8 cellular contexts compared by ENCODE assay signal in the genomic region with DNA sequence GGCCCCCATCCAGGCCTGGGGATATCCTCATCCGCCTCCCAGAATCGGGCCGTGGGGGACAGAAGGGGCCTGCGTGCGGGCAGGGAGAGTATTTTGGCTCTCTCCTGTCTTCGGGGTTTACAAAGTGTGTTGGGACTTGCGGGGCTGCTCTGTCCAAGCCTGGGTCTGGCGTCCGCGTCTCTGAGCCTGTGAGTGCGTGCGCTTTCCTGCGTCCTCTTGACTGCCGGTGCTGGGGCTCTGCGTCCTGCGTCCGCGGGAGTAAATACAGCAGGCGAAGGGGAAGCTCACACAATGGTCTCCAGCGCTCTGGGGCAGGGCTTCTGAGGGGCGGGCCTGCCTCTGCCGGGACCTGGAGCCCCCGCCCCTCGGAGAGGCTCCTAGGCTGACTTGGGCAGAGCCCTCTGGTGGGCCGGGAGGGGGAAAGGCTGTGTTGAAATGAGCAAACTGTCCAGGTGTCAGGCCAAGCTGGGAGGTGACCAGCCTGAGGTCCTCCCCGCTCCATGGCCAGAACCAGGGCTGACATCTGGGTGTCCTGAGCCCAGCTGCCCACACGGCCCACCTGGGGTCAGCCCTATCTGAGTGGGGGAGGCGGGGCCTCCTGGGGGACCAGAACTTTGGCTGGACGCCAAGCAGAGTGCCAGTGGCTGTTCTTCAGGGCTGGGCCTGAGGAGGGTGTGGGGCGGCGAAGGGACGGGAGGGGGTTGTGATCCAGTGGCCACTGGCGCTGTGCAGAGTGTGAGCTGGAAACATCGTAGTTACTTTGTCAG.
A peak's percentile ranks its signal among the peaks of the same experiment; 100 is the strongest.
DNase-seq lines count a peak whose midpoint lies in the region; ATAC-seq and TF ChIP-seq lines count a peak whose summit lies in the region.

No MANE protein-coding gene starts in this region.

- peak overlapping the region; percentile 87 to 95 (median 91) for H3K27ac ChIP-seq in spleen

- peak overlapping the region; percentile 97 for H3K4me3 Mint-ChIP-seq in CD14-positive monocyte
- peak overlapping the region; percentile 95 to 99 (median 97) for H3K4me3 Mint-ChIP-seq in IgD-negative memory B cell

- H3K27me3 Mint-ChIP-seq in CD14-positive monocyte (ENCODE audit: low read depth in 3 of 3) (peaks cover 4 to 9% (median 8%) of the 10 kb centered on the region in 3 donors), IgD-negative memory B cell (no peaks in the 10 kb centered on the region)

- intact Hi-C loops in CD14-positive monocyte (cut with micrococcal nuclease): loop anchor here (5.0 kb wide), 1 partner anchor 42 kb away; no protein-coding TSS in a partner anchor
- intact Hi-C loops in spleen (cut with DNase I; ENCODE audit: low total_unique reads): no loop called here

- H3K4me1 ChIP-seq in spleen: peaks cover 62 to 97% (median 87%) of the 10 kb centered on the region in 6 donors

- no peaks in the 10 kb centered on the region for H3K9me3 ChIP-seq in spleen

- no peaks in the 10 kb centered on the region for H3K27me3 ChIP-seq in spleen (replicated peaks in 1 of 7)

- TF ChIP-seq POLR2A in spleen (IDR thresholded peaks at IDR 0.05): peak in 2 of 3 donors; percentile 51 to 65

- H3K27ac Mint-ChIP-seq in CD14-positive monocyte: peak overlapping the region; percentile 86 to 97 (median 93)
- peak overlapping the region; percentile 90 to 98 (median 96) for H3K27ac Mint-ChIP-seq in IgD-negative memory B cell

- DNase-seq in CD14-positive monocyte (ENCODE audit: low spot score) (peak; percentile 81), cerebellar cortex (ENCODE audit: low spot score) (peak; percentile 84), islet precursor cell (peak; percentile 99), spleen (peak; percentile 95)
- peak; percentile 33 for DNase-seq in activated CD4-positive, CD25-positive, alpha-beta regulatory T cell treated with anti-CD3 and anti-CD28 coated beads, Interleukin-2, amount 50 U/mL, for 16 hours (ENCODE audit: low read depth, low spot score)

- peaks cover 0 to 11% (median 0%) of the 10 kb centered on the region in 6 donors for H3K36me3 ChIP-seq in spleen

- H3K4me3 ChIP-seq in spleen: peak overlapping the region; percentile 89 to 99 (median 92)

- TF ChIP-seq CTCF in CD14-positive monocyte (IDR thresholded peaks at IDR 0.05) (no peak), spleen (IDR thresholded peaks at IDR 0.05 in 8 of 11, conservative IDR thresholded peaks at IDR 0.05 in 3 of 11) (peak in 6 of 11 experiments; percentile 16 to 56 (median 41))

- H3K36me3 Mint-ChIP-seq in CD14-positive monocyte: peaks cover 17 to 21% of the 10 kb centered on the region in 2 donors
- H3K36me3 Mint-ChIP-seq in IgD-negative memory B cell: peaks cover 2% of the 10 kb centered on the region

- ATAC-seq in HG02610 (IDR thresholded peaks at IDR 0.05; ENCODE audit: unreplicated experiment) (no peak), GM18873 (IDR thresholded peaks at IDR 0.05; ENCODE audit: low FRiP score, unreplicated experiment) (no peak)

- H3K4me1 Mint-ChIP-seq in CD14-positive monocyte: peaks cover 55% of the 10 kb centered on the region
- peaks cover 20 to 28% (median 25%) of the 10 kb centered on the region in 3 donors for H3K4me1 Mint-ChIP-seq in IgD-negative memory B cell

- WGBS in spleen, 5 donors: 2 to 13% (median 5%) methylated on average over 28 to 34 of the region's 34 CpGs

- H3K9me3 Mint-ChIP-seq in CD14-positive monocyte (peaks cover 0 to 2% (median 0%) of the 10 kb centered on the region in 7 donors), IgD-negative memory B cell (no peaks in the 10 kb centered on the region)

Comparison
In these comparisons a context has a peak if more than half of its experiments do, and no peak if none do; other contexts are left out.
1. DNase-seq: peak in every context shown above with its lines; median percentile 99 in islet precursor cell; 95 in spleen; 84 in cerebellar cortex; 81 in CD14-positive monocyte; 33 in activated CD4-positive, CD25-positive, alpha-beta regulatory T cell treated with anti-CD3 and anti-CD28 coated beads, Interleukin-2, amount 50 U/mL, for 16 hours.